19 cellular contexts compared by ENCODE assay signal in the genomic region with DNA sequence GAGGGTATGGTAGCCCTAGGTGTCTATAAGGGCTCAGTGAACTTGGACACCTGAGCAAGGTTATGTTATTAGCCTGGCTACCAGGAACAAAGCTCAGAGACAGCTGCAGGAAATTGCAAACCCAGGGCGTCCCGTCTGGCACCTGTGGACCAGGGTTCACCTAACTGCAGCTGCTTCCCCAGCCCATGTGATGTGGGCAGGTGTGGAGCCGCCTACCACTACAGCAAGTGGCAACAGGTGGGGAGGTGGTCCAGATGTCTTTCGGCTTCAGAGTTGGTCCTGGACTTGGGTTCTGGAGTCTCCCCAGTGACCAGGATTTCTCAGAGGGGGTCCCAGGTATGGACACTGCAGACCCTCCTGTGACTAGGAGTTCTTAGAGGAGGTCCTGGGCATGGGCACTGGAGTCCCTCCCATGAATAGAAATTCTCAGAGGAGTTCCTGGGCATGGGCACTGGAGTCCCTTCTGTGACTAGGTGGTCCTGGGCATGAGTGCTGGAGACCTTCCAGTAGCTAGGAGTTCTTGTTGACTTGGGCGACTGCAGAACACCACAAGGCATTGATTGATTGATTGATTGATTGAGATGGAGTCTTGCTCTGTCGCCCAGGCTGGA. TPM values are rescaled to one million over a fixed set of nuclear protein-coding genes. Genes with fewer than 3 reads are reported as not detected.
DNase-seq lines count a peak whose midpoint lies in the region; ATAC-seq and TF ChIP-seq lines count a peak whose summit lies in the region.
"Had no signal": no experiment of that assay in that cellular context is flagged by ENCODE, and none has a peak within 500 bp of the region (broad histone marks: within the 10 kb centered on the region; RNA-seq: fewer than 3 reads in every experiment).

No MANE protein-coding gene starts in this region.

- no peak overlapping the region for H3K4me3 ChIP-seq in BLaER1 treated with 17β-estradiol and CSF1 and Interleukin-3, amounts not matched to agents 10 nM and 100 nM
- no peak overlapping the region for H3K4me3 ChIP-seq in DND-41 (ENCODE audit: low read depth in 1 of 2, low read length in 2 of 2)
- no peak overlapping the region for H3K4me3 ChIP-seq in MM.1S (ENCODE audit: low read length)
- H3K4me3 ChIP-seq in spleen, result no peak overlapping the region
- H3K4me3 ChIP-seq: GM23248, HAP-1, K562 had no signal

- H3K9me2 ChIP-seq in MM.1S (replicated peaks; ENCODE audit: insufficient read depth, low read length), result no peaks in the 10 kb centered on the region

- peak; percentile 37 for DNase-seq in DND-41
- DNase-seq in MM.1S, result peak; percentile 48
- peak; percentile 46 for DNase-seq in spleen
- DNase-seq in AML-193 (lab: John Stamatoyannopoulos, UW), result no peak
- DNase-seq in stimulated activated naive CD4-positive, alpha-beta T cell treated with Interleukin-2 at 50 U/mL for 16 hours (lab: John Stamatoyannopoulos, UW), result no peak
- no peak for DNase-seq in NCI-H2107 (lab: John Stamatoyannopoulos, UW)
- DNase-seq: BE2C; Caco-2; CD8-positive, alpha-beta T cell; GDM1; GM23248 had no signal

- peaks cover 0 to 17% (median 7%) of the 10 kb centered on the region in 11 experiments; a peak in 7 of 22 replicates for H3K9me3 ChIP-seq in BLaER1 treated with 17β-estradiol and CSF1 and Interleukin-3, amounts not matched to agents 10 nM and 100 nM (replicated peaks in 1 of 11)
- H3K9me3 ChIP-seq in DND-41 (ENCODE audit: insufficient read depth, low read length, severe bottlenecking) (no peaks in the 10 kb centered on the region), MM.1S (replicated peaks; ENCODE audit: insufficient read depth, low read length) (no peaks in the 10 kb centered on the region), spleen (peaks cover 0 to 4% (median 0%) of the 10 kb centered on the region in 8 donors)
- H3K9me3 ChIP-seq: BE2C, Caco-2, HAP-1 had no signal

- H3F3A ChIP-seq in MM.1S (ENCODE audit: insufficient read depth, low read length), result no peaks in the 10 kb centered on the region

- no peak for TF ChIP-seq CTCF in DND-41 (IDR thresholded peaks at IDR 0.05; ENCODE audit: borderline replicate concordance, extremely low read depth, low read length, poor library complexity, severe bottlenecking)
- TF ChIP-seq CTCF in MM.1S (IDR thresholded peaks at IDR 0.05; ENCODE audit: low read length), result no peak
- no peak for TF ChIP-seq CTCF in spleen (IDR thresholded peaks at IDR 0.05 in 8 of 11, conservative IDR thresholded peaks at IDR 0.05 in 3 of 11)

- no peak overlapping the region for H3K27ac ChIP-seq in BLaER1 treated with 17β-estradiol and CSF1 and Interleukin-3, amounts not matched to agents 10 nM and 100 nM
- no peak overlapping the region for H3K27ac ChIP-seq in DND-41 (ENCODE audit: low read length)
- H3K27ac ChIP-seq in MM.1S (ENCODE audit: low read length), result no peak overlapping the region; the same call in 1 of the 2 replicates
- H3K27ac ChIP-seq in spleen, result no peak overlapping the region
- H3K27ac ChIP-seq: GM23248, HL-60 had no signal

- no peak for ATAC-seq in DND-41 (ENCODE audit: insufficient read depth, low read depth)
- ATAC-seq: CD8-positive, alpha-beta T cell; K562 had no signal

- no peak for TF ChIP-seq POLR2A in spleen (IDR thresholded peaks at IDR 0.05)

- no peaks in the 10 kb centered on the region for H3K36me3 ChIP-seq in BLaER1 treated with 17β-estradiol and CSF1 and Interleukin-3, amounts not matched to agents 10 nM and 100 nM
- no peaks in the 10 kb centered on the region for H3K36me3 ChIP-seq in DND-41 (ENCODE audit: insufficient read depth, low read length)
- H3K36me3 ChIP-seq in MM.1S (replicated peaks; ENCODE audit: insufficient read depth, low read length), result no peaks in the 10 kb centered on the region
- no peaks in the 10 kb centered on the region for H3K36me3 ChIP-seq in spleen
- H3K36me3 ChIP-seq: BE2C, HAP-1 had no signal

- peaks cover 22 to 58% (median 51%) of the 10 kb centered on the region in 10 experiments for H3K4me1 ChIP-seq in BLaER1 treated with 17β-estradiol and CSF1 and Interleukin-3, amounts not matched to agents 10 nM and 100 nM
- H3K4me1 ChIP-seq in DND-41 (ENCODE audit: insufficient read depth, low read length), result peaks cover 11% of the 10 kb centered on the region
- H3K4me1 ChIP-seq in MM.1S (ENCODE audit: low read length), result no peaks in the 10 kb centered on the region
- peaks cover 0 to 21% (median 11%) of the 10 kb centered on the region in 6 donors for H3K4me1 ChIP-seq in spleen
- H3K4me1 ChIP-seq: BE2C, Caco-2, HAP-1 had no signal

- no peaks in the 10 kb centered on the region for H4K20me1 ChIP-seq in BLaER1 treated with 17β-estradiol and CSF1 and Interleukin-3, amounts not matched to agents 10 nM and 100 nM
- no peaks in the 10 kb centered on the region for H4K20me1 ChIP-seq in DND-41 (ENCODE audit: insufficient read depth, low read length)
- no peaks in the 10 kb centered on the region for H4K20me1 ChIP-seq in MM.1S (ENCODE audit: insufficient read depth, low read length)

- WGBS in spleen, 5 donors, result 58 to 74% (median 68%) methylated on average over 5 to 6 of the region's 6 CpGs

- no peaks in the 10 kb centered on the region for H3K27me3 ChIP-seq in BLaER1 treated with 17β-estradiol and CSF1 and Interleukin-3, amounts not matched to agents 10 nM and 100 nM
- H3K27me3 ChIP-seq in DND-41 (ENCODE audit: insufficient read depth, low read length, poor library complexity), result no peaks in the 10 kb centered on the region
- peaks cover 33% of the 10 kb centered on the region for H3K27me3 ChIP-seq in MM.1S (replicated peaks; ENCODE audit: insufficient read depth, low read length)
- H3K27me3 ChIP-seq in spleen (replicated peaks in 1 of 7), result peaks cover 0 to 15% (median 0%) of the 10 kb centered on the region in 7 donors
- H3K27me3 ChIP-seq: BE2C had no signal

- peak overlapping the region in 10 of 11 experiments; percentile 12 to 63 (median 42); a peak in 19 of 22 replicates for H3K4me2 ChIP-seq in BLaER1 treated with 17β-estradiol and CSF1 and Interleukin-3, amounts not matched to agents 10 nM and 100 nM
- H3K4me2 ChIP-seq in DND-41 (ENCODE audit: insufficient read depth, low read length) (no peak overlapping the region), MM.1S (ENCODE audit: low read depth, low read length) (no peak overlapping the region)

- intact Hi-C loops in spleen (cut with DNase I; ENCODE audit: low total_unique reads), result no loop called here

- H2AFZ ChIP-seq in DND-41 (ENCODE audit: low read depth, low read length) (no peak overlapping the region), MM.1S (ENCODE audit: low read length) (no peak overlapping the region)
- H2AFZ ChIP-seq: GM23248 had no signal

- no peak overlapping the region for H3K9ac ChIP-seq in BLaER1 treated with 17β-estradiol and CSF1 and Interleukin-3, amounts not matched to agents 10 nM and 100 nM
- H3K9ac ChIP-seq in DND-41 (ENCODE audit: low read depth, low read length) (no peak overlapping the region), MM.1S (ENCODE audit: low read length) (no peak overlapping the region)
- H3K9ac ChIP-seq: GM23248 had no signal

- H3K79me2 ChIP-seq in DND-41 (ENCODE audit: insufficient read depth, low read length) (no peaks in the 10 kb centered on the region), MM.1S (ENCODE audit: low read length) (no peaks in the 10 kb centered on the region)

RNA-seq across cellular contexts. Expression of a gene that starts 25.2 kb away (rescaled TPM):
- total RNA-seq in spleen, result not detected
- not detected for polyA plus RNA-seq in spleen
- total RNA-seq: A172; Caco-2; CD8-positive, alpha-beta T cell; Daoy; GM23248; H4; HT1080; K562 had no signal
- polyA plus RNA-seq: GM23248, K562 had no signal

RNA-seq across cellular contexts. Expression of a gene that starts 43.0 kb away (rescaled TPM):
- not detected for total RNA-seq in spleen
- polyA plus RNA-seq in spleen, result not detected
- total RNA-seq: A172; Caco-2; CD8-positive, alpha-beta T cell; Daoy; GM23248; H4; HT1080; K562 had no signal
- polyA plus RNA-seq: GM23248, K562 had no signal

RNA-seq across cellular contexts. Expression of a gene that starts 48.0 kb away (rescaled TPM):
- not detected for total RNA-seq in spleen
- polyA plus RNA-seq in spleen, result not detected
- total RNA-seq: A172; Caco-2; CD8-positive, alpha-beta T cell; Daoy; GM23248; H4; HT1080; K562 had no signal
- polyA plus RNA-seq: GM23248 had no signal

Comparison
In these comparisons a context has a peak if more than half of its experiments do, and no peak if none do; other contexts are left out.
1. H3K4me2 ChIP-seq: peak in BLaER1 treated with 17β-estradiol and CSF1 and Interleukin-3, amounts not matched to agents 10 nM and 100 nM (10 of 11); none in DND-41 (single experiment) and MM.1S (single experiment).
2. DNase-seq: peak in DND-41 (single experiment), MM.1S (single experiment) and spleen (single experiment); none in AML-193 (0 of 2), stimulated activated naive CD4-positive, alpha-beta T cell treated with Interleukin-2 at 50 U/mL for 16 hours (single experiment) and NCI-H2107 (single experiment).